ENCODE assay signal across 16 cellular contexts in the genomic region with DNA sequence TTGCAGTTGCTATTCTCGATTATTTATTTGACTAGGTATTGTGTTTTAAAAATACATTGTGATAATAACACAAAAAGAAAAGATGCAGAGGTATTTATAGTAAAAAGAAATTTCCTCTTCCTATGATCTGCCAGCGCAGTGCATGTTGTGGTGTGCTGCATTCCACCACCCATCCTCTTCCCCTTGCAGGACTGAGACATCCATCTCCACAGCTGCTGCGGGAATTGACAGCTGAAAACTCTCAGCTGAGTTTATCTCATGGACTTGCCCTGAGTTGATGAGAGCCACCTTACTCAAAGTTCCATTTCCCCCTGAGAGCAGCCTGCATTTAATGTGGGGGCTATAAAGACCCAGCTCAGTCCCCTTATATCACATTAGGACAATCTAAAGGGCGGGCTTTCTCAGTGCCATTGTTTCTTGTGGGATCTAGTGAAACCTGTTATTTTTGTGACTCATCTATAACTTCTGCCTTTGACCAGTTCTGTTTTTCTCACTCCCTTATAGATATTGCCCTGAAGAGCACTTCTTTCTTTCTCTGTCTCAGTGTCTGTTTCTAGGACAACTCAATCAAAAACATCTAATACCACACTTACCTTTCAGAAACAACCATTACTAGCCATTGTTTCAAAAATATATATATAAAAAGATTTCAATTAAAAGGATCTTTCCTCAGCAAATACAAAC.
A peak's percentile ranks its signal among the peaks of the same experiment; 100 is the strongest.
DNase-seq lines count a peak whose midpoint lies in the region; ATAC-seq and TF ChIP-seq lines count a peak whose summit lies in the region.
"Had no signal": no experiment of that assay in that cellular context is flagged by ENCODE, and none has a peak within 500 bp of the region (broad histone marks: within the 10 kb centered on the region; RNA-seq: fewer than 3 reads in every experiment).

No MANE protein-coding gene starts in this region.

- no peak for TF ChIP-seq POLR2A in NB4 (IDR thresholded peaks at IDR 0.05; ENCODE audit: extremely low read depth, insufficient read length)
- TF ChIP-seq POLR2A in lower leg skin (IDR thresholded peaks at IDR 0.05), result no peak

- CTCF ChIA-PET in activated CD8-positive, alpha-beta T cell treated with anti-CD3 and anti-CD28 coated beads for 36 hours (lab: Charles Lee), result no interaction called here

- H3K36me3 ChIP-seq in left lung, result no peaks in the 10 kb centered on the region
- H3K36me3 ChIP-seq in effector memory CD4-positive, alpha-beta T cell (ENCODE audit: control insufficient read depth, insufficient read depth, low read length), result no peaks in the 10 kb centered on the region
- H3K36me3 ChIP-seq: thyroid gland had no signal

- 49 to 55% methylated on average over 4 of the region's 4 CpGs for WGBS in lower leg skin, 2 donors

- no peaks in the 10 kb centered on the region for H3K27me3 ChIP-seq in left lung
- H3K27me3 ChIP-seq in effector memory CD4-positive, alpha-beta T cell (replicated peaks; ENCODE audit: control insufficient read depth, insufficient read depth, low read length, poor library complexity, severe bottlenecking), result no peaks in the 10 kb centered on the region
- H3K27me3 ChIP-seq: thyroid gland had no signal

- H3K9me3 Mint-ChIP-seq in activated CD8-positive, alpha-beta T cell treated with anti-CD3 and anti-CD28 coated beads for 36 hours, result no peaks in the 10 kb centered on the region
- H3K9me3 Mint-ChIP-seq: CD8-positive, alpha-beta T cell; endodermal cell; T-helper 2 cell treated with Interferon-gamma antibody and Interleukin-4, amounts not matched to agents 5 μg/mL and 100 μg/mL, for 36 hours had no signal

- no peaks in the 10 kb centered on the region for H3K9me3 ChIP-seq in left lung
- H3K9me3 ChIP-seq in effector memory CD4-positive, alpha-beta T cell (ENCODE audit: control insufficient read depth, low read length), result no peaks in the 10 kb centered on the region
- H3K9me3 ChIP-seq: thyroid gland had no signal

- POLR2A ChIA-PET in activated CD8-positive, alpha-beta T cell treated with anti-CD3 and anti-CD28 coated beads for 36 hours (lab: Charles Lee), result no interaction called here

- no peak overlapping the region for H3K4me3 Mint-ChIP-seq in activated CD8-positive, alpha-beta T cell treated with anti-CD3 and anti-CD28 coated beads for 36 hours
- H3K4me3 Mint-ChIP-seq: CD8-positive, alpha-beta T cell; endodermal cell; T-helper 2 cell treated with Interferon-gamma antibody and Interleukin-4, amounts not matched to agents 5 μg/mL and 100 μg/mL, for 36 hours had no signal

- TF ChIP-seq CTCF in NB4 (IDR thresholded peaks at IDR 0.05; ENCODE audit: low read depth, low read length) (no peak), left lung (IDR thresholded peaks at IDR 0.05) (no peak), lower leg skin (IDR thresholded peaks at IDR 0.05) (no peak)
- no peak for TF ChIP-seq CTCF in activated CD8-positive, alpha-beta T cell treated with anti-CD3 and anti-CD28 coated beads for 36 hours (IDR thresholded peaks at IDR 0.05)

- no peak overlapping the region for H3K4me3 ChIP-seq in NB4 (ENCODE audit: low read depth, low read length)
- no peak overlapping the region for H3K4me3 ChIP-seq in left lung
- no peak overlapping the region for H3K4me3 ChIP-seq in effector memory CD4-positive, alpha-beta T cell (ENCODE audit: insufficient read depth, low read depth, low read length, poor library complexity, severe bottlenecking)
- no peak overlapping the region for H3K4me3 ChIP-seq in lower leg skin (ENCODE audit: low read depth, poor library complexity, severe bottlenecking)
- H3K4me3 ChIP-seq: thyroid gland had no signal

- ATAC-seq in GM18868 (IDR thresholded peaks at IDR 0.05; ENCODE audit: unreplicated experiment), result peak; percentile 88
- ATAC-seq in HG02610 (IDR thresholded peaks at IDR 0.05; ENCODE audit: unreplicated experiment), result peak; percentile 71
- peak; percentile 47 for ATAC-seq in left lung
- ATAC-seq in activated CD8-positive, alpha-beta T cell treated with anti-CD3 and anti-CD28 coated beads for 36 hours, result no peak
- ATAC-seq: CD8-positive, alpha-beta T cell had no signal

- H3K4me1 ChIP-seq in left lung, result no peaks in the 10 kb centered on the region
- H3K4me1 ChIP-seq in effector memory CD4-positive, alpha-beta T cell (ENCODE audit: control insufficient read depth, insufficient read depth, low read length, poor library complexity, severe bottlenecking), result no peaks in the 10 kb centered on the region
- H3K4me1 ChIP-seq: thyroid gland had no signal

- no peaks in the 10 kb centered on the region for H3K36me3 Mint-ChIP-seq in activated CD8-positive, alpha-beta T cell treated with anti-CD3 and anti-CD28 coated beads for 36 hours (ENCODE audit: low read depth)
- H3K36me3 Mint-ChIP-seq: CD8-positive, alpha-beta T cell had no signal

- H3K27ac ChIP-seq in left lung, result no peak overlapping the region
- no peak overlapping the region for H3K27ac ChIP-seq in effector memory CD4-positive, alpha-beta T cell (ENCODE audit: insufficient read depth, low read length, poor library complexity, severe bottlenecking)
- H3K27ac ChIP-seq: thyroid gland had no signal

- intact Hi-C loops in left lung (cut with DNase I) (no loop called here), lower leg skin (cut with DNase I; ENCODE audit: low total_unique reads) (no loop called here)
- intact Hi-C loops in activated CD8-positive, alpha-beta T cell treated with anti-CD3 and anti-CD28 coated beads for 36 hours (cut with micrococcal nuclease), result no loop called here

- DNase-seq in NB4 (ENCODE audit: low read depth), result peak; percentile 52
- DNase-seq in left lung, result no peak
- no peak for DNase-seq in activated CD8-positive, alpha-beta T cell treated with anti-CD3 and anti-CD28 coated beads for 36 hours
- no peak for DNase-seq in effector memory CD4-positive, alpha-beta T cell
- DNase-seq in NCI-H1105 treated with DMSO at 0.1 percent for 48 hours (lab: John Stamatoyannopoulos, UW), result no peak
- no peak for DNase-seq in lower leg skin (ENCODE audit: low spot score in 2 of 2)
- DNase-seq: activated CD8-positive, alpha-beta memory T cell treated with anti-CD3 and anti-CD28 coated beads, Interleukin-2, amount 50 U/mL, for 4 hours; CD8-positive, alpha-beta T cell; endodermal cell; H7; hippocampal formation; midbrain; thyroid gland had no signal

- no peaks in the 10 kb centered on the region for H3K27me3 Mint-ChIP-seq in activated CD8-positive, alpha-beta T cell treated with anti-CD3 and anti-CD28 coated beads for 36 hours

- H3K27ac Mint-ChIP-seq in activated CD8-positive, alpha-beta T cell treated with anti-CD3 and anti-CD28 coated beads for 36 hours, result no peak overlapping the region
- H3K27ac Mint-ChIP-seq: CD8-positive, alpha-beta T cell; endodermal cell; T-helper 2 cell treated with Interferon-gamma antibody and Interleukin-4, amounts not matched to agents 5 μg/mL and 100 μg/mL, for 36 hours had no signal

- no peaks in the 10 kb centered on the region for H3K4me1 Mint-ChIP-seq in activated CD8-positive, alpha-beta T cell treated with anti-CD3 and anti-CD28 coated beads for 36 hours (ENCODE audit: low read depth)
- H3K4me1 Mint-ChIP-seq: endodermal cell had no signal
